ENCODE assay signal across 8 cellular contexts in genomic region chr14:77037338-77037782, GRCh38. TPM values are rescaled to one million over a fixed set of nuclear protein-coding genes. Genes with fewer than 3 reads are reported as not detected.
DNase-seq lines count a peak whose midpoint lies in the region; ATAC-seq and TF ChIP-seq lines count a peak whose summit lies in the region.

No MANE protein-coding gene starts in this region.

- peaks cover 9% of the 10 kb centered on the region for H3K36me3 Mint-ChIP-seq in activated CD8-positive, alpha-beta T cell treated with anti-CD3 and anti-CD28 coated beads, Interleukin-2, amount 10 ng/mL, durations not matched to agents 7 days and 5 days (ENCODE audit: low read depth)
- H3K36me3 Mint-ChIP-seq in memory B cell: no peaks in the 10 kb centered on the region

- H3K27me3 ChIP-seq in heart right ventricle: no peaks in the 10 kb centered on the region
- H3K27me3 ChIP-seq in upper lobe of right lung: no peaks in the 10 kb centered on the region

- peaks cover 81% of the 10 kb centered on the region for H3K4me1 Mint-ChIP-seq in activated CD8-positive, alpha-beta T cell treated with anti-CD3 and anti-CD28 coated beads, Interleukin-2, amount 10 ng/mL, durations not matched to agents 7 days and 5 days (ENCODE audit: low read depth)
- peaks cover 32% of the 10 kb centered on the region for H3K4me1 Mint-ChIP-seq in memory B cell

- H3K36me3 ChIP-seq in heart right ventricle (no peaks in the 10 kb centered on the region), upper lobe of right lung (no peaks in the 10 kb centered on the region)

- H3K27ac ChIP-seq in heart right ventricle: peak overlapping the region in 9 of 10 donors; percentile 45 to 100 (median 96)
- H3K27ac ChIP-seq in upper lobe of right lung: peak overlapping the region; percentile 96

- POLR2A ChIA-PET in activated CD8-positive, alpha-beta T cell treated with anti-CD3 and anti-CD28 coated beads, Interleukin-2, amount 10 ng/mL, durations not matched to agents 7 days and 5 days (lab: Charles Lee): interaction anchor here (0.9 to 7.8 kb wide), 3 partner anchors 7 to 84 kb away, joined by 3 to 107 read pairs (median 5); partner anchors contain the start of gene IRF2BPL

- no peaks in the 10 kb centered on the region for H3K9me3 Mint-ChIP-seq in activated CD8-positive, alpha-beta T cell treated with anti-CD3 and anti-CD28 coated beads, Interleukin-2, amount 10 ng/mL, durations not matched to agents 7 days and 5 days (ENCODE audit: insufficient read depth)
- H3K9me3 Mint-ChIP-seq in memory B cell: no peaks in the 10 kb centered on the region

- peaks cover 41 to 92% (median 79%) of the 10 kb centered on the region in 9 donors for H3K4me1 ChIP-seq in heart right ventricle
- H3K4me1 ChIP-seq in upper lobe of right lung: peaks cover 83% of the 10 kb centered on the region

- no peaks in the 10 kb centered on the region for H3K27me3 Mint-ChIP-seq in activated CD8-positive, alpha-beta T cell treated with anti-CD3 and anti-CD28 coated beads, Interleukin-2, amount 10 ng/mL, durations not matched to agents 7 days and 5 days (ENCODE audit: low read depth)
- H3K27me3 Mint-ChIP-seq in memory B cell: no peaks in the 10 kb centered on the region

- intact Hi-C loops in heart right ventricle (cut with DNase I) (no loop called here), Right ventricle myocardium inferior (cut with DNase I) (no loop called here), upper lobe of right lung (cut with DNase I) (no loop called here)

- H3K27ac Mint-ChIP-seq in activated CD8-positive, alpha-beta T cell treated with anti-CD3 and anti-CD28 coated beads, Interleukin-2, amount 10 ng/mL, durations not matched to agents 7 days and 5 days: peak overlapping the region; percentile 92
- peak overlapping the region; percentile 85 for H3K27ac Mint-ChIP-seq in memory B cell

- WGBS in heart right ventricle, 2 donors: 67 to 73% methylated on average over 10 of the region's 10 CpGs

- DNase-seq in heart right ventricle (no peak), Right ventricle myocardium inferior (ENCODE audit: missing footprints) (no peak), memory B cell (ENCODE audit: low spot score in 2 of 2) (no peak), upper lobe of right lung (no peak), occipital lobe (lab: John Stamatoyannopoulos, UW) (no peak), NCI-H774 (lab: John Stamatoyannopoulos, UW) (no peak)
- no peak for DNase-seq in activated CD8-positive, alpha-beta T cell treated with anti-CD3 and anti-CD28 coated beads, Interleukin-2, amount 10 ng/mL, durations not matched to agents 7 days and 5 days

- no peaks in the 10 kb centered on the region for H3K9me3 ChIP-seq in heart right ventricle
- no peaks in the 10 kb centered on the region for H3K9me3 ChIP-seq in upper lobe of right lung

- ATAC-seq in heart right ventricle (no peak), Right ventricle myocardium inferior (no peak), memory B cell (ENCODE audit: low read depth) (no peak), upper lobe of right lung (no peak), GM18909 (IDR thresholded peaks at IDR 0.05; ENCODE audit: poor library complexity, unreplicated experiment) (no peak)
- ATAC-seq in activated CD8-positive, alpha-beta T cell treated with anti-CD3 and anti-CD28 coated beads, Interleukin-2, amount 10 ng/mL, durations not matched to agents 7 days and 5 days: no peak

- TF ChIP-seq CTCF in heart right ventricle (IDR thresholded peaks at IDR 0.05): no peak
- no peak for TF ChIP-seq CTCF in upper lobe of right lung (IDR thresholded peaks at IDR 0.05)

- H3K4me3 Mint-ChIP-seq in activated CD8-positive, alpha-beta T cell treated with anti-CD3 and anti-CD28 coated beads, Interleukin-2, amount 10 ng/mL, durations not matched to agents 7 days and 5 days: peak overlapping the region; percentile 76
- H3K4me3 Mint-ChIP-seq in memory B cell: no peak overlapping the region

- H3K4me3 ChIP-seq in heart right ventricle: no peak overlapping the region
- no peak overlapping the region for H3K4me3 ChIP-seq in upper lobe of right lung

- CTCF ChIA-PET in activated CD8-positive, alpha-beta T cell treated with anti-CD3 and anti-CD28 coated beads, Interleukin-2, amount 10 ng/mL, durations not matched to agents 7 days and 5 days (lab: Charles Lee): interaction anchor here (0.9 to 2.4 kb wide), 7 partner anchors 8 to 164 kb away, joined by 3 to 12 read pairs (median 4); no protein-coding TSS in a partner anchor

RNA-seq across cellular contexts. Expression of gene IRF2BPL, which starts 8.9 kb away (rescaled TPM):
- total RNA-seq in heart right ventricle (10 to 100 TPM; 25.1 to 66.6 (median 36.4) TPM), Right ventricle myocardium inferior (41.1 TPM), upper lobe of right lung (50.6 TPM), occipital lobe (72.7 TPM)
- polyA plus RNA-seq in heart right ventricle: 10 to 100 TPM in 1 of 2 donors, 1 to 10 TPM in 1; 6.6 to 15.4 TPM
- 10 to 100 TPM; 34.5 to 35.6 TPM for total RNA-seq in activated CD8-positive, alpha-beta T cell treated with anti-CD3 and anti-CD28 coated beads, Interleukin-2, amount 10 ng/mL, durations not matched to agents 7 days and 5 days
